ENCODE assay signal across 1 cellular context in the genomic region with DNA sequence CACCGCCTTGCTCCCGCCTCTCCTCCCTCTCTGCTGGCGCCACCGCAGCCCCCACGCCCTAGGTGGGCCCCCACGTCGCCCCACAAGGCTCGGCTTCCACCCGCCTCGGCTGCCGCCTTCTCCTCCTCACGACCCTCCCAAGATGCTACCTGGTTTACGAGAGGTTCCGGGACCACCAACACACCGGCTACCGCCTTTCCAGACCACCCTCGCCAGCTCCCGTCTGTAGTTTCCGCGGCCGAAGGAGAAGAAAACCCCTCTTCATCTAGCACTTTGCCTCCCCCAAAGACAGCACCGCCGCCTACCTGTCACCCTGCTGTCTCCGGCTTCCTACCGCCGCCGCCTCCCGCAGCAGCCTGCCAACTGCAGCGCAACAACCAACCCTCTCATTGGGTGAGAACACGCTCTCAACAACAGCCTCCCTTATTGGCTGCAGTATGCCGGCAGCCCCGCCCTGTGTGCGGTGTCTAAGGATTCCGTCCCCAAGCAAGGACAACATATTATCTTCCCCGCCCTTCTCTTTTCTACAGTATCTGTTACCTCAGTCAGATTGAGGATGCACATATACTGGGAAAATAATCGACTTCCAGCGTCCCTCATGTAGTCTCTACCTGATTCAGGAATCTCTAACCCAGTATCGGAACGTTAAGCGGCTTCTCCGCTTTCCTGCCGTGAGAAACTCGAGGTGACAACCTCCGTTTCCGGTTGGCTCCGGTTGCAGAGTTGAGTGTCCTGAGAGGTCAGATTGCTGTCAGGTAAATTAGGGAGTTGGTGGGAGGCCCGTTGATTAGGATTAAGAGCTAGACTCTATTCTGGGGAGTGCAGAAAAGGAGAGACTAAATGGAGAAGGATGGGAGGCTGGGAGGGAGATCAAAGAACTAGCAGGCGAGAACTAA.
TF ChIP-seq lines count a peak whose summit lies in the region.

HYCC2 (minus strand) TSS at position 367 of the 896 bp plus-strand sequence. CDS start 47,662 bp downstream, outside the sequence.
NDUFB3 (plus strand) TSS at position 697 of the 896 bp plus-strand sequence. CDS start 6,882 bp downstream, outside the sequence.

TF ChIP-seq in IMR-90, 13 proteins besides CTCF, POLR2A, EP300 and RAD21 (continued from another document):
- peak; percentile 72; the same call in 1 of the 2 replicates for TF ChIP-seq MXI1 (IDR thresholded peaks at IDR 0.05; ENCODE audit: borderline replicate concordance, low read depth, low read length)
- no peak for TF ChIP-seq NFE2L2 (IDR thresholded peaks at IDR 0.05; ENCODE audit: low read depth, low read length)
- 0 out of 2 replicates have a peak, but pooled peaks have one; percentile 77 for TF ChIP-seq CHD1 (IDR thresholded peaks at IDR 0.05; ENCODE audit: low read depth, low read length)
